ENCODE assay signal across 8 cellular contexts in genomic region chr3:184299488-184300376, GRCh38. TPM values are rescaled to one million over a fixed set of nuclear protein-coding genes. Genes with fewer than 3 reads are reported as not detected.
A peak's percentile ranks its signal among the peaks of the same experiment; 100 is the strongest.
DNase-seq lines count a peak whose midpoint lies in the region; ATAC-seq and TF ChIP-seq lines count a peak whose summit lies in the region.

No MANE protein-coding gene starts in this region.

- no peak for DNase-seq in CD8-positive, alpha-beta T cell
- DNase-seq in HT1080 (ENCODE audit: low read depth) (peak; percentile 44), astrocyte of the hippocampus (ENCODE audit: low read depth, low spot score) (peak; percentile 46), upper lobe of left lung (no peak), T1000 (lab: John Stamatoyannopoulos, UW) (no peak), SHP77 (lab: John Stamatoyannopoulos, UW) (no peak)

- H3K4me3 Mint-ChIP-seq in CD8-positive, alpha-beta T cell, result peak overlapping the region; percentile 93

- peaks cover 34% of the 10 kb centered on the region for H3K36me3 ChIP-seq in CD8-positive, alpha-beta T cell (ENCODE audit: insufficient read depth, low read length)
- peaks cover 4 to 40% (median 36%) of the 10 kb centered on the region in 4 donors for H3K36me3 ChIP-seq in liver (ENCODE audit: control insufficient read depth in 4 of 4, insufficient read depth in 3 of 4, low read depth in 1 of 4, low read length in 3 of 4)
- H3K36me3 ChIP-seq in upper lobe of left lung, result peaks cover 30 to 47% (median 42%) of the 10 kb centered on the region in 4 donors

- peak overlapping the region; percentile 52 for H3K27ac ChIP-seq in CD8-positive, alpha-beta T cell (ENCODE audit: low read depth, low read length)
- peak overlapping the region; percentile 50 to 55 for H3K27ac ChIP-seq in liver (ENCODE audit: low read depth in 1 of 2, low read length in 2 of 2)
- H3K27ac ChIP-seq in upper lobe of left lung, result peak overlapping the region; percentile 75 to 89 (median 85)

- H3K4me1 ChIP-seq in CD8-positive, alpha-beta T cell (ENCODE audit: insufficient read depth, low read length), result peaks cover 10% of the 10 kb centered on the region
- peaks cover 0 to 17% (median 13%) of the 10 kb centered on the region in 4 donors for H3K4me1 ChIP-seq in liver (ENCODE audit: control insufficient read depth in 4 of 4, insufficient read depth in 4 of 4, low read length in 3 of 4)
- H3K4me1 ChIP-seq in upper lobe of left lung, result peaks cover 12 to 21% (median 16%) of the 10 kb centered on the region in 4 donors

- ATAC-seq in CD8-positive, alpha-beta T cell, result no peak
- ATAC-seq in upper lobe of left lung (ENCODE audit: low FRiP score in 2 of 2) (no peak), HG03025 (IDR thresholded peaks at IDR 0.05; ENCODE audit: low FRiP score, unreplicated experiment) (no peak)

- TF ChIP-seq RAD21 in liver (IDR thresholded peaks at IDR 0.05), result no peak

- no peak for TF ChIP-seq POLR2A in upper lobe of left lung (IDR thresholded peaks at IDR 0.05)

- no peak for TF ChIP-seq EP300 in upper lobe of left lung (IDR thresholded peaks at IDR 0.05)

- H3K36me3 Mint-ChIP-seq in CD8-positive, alpha-beta T cell, result peaks cover 53% of the 10 kb centered on the region

- 16% methylated on average over 29 of the region's 29 CpGs for WGBS in liver
- WGBS in upper lobe of left lung, 2 donors, result 23 to 31% methylated on average over 18 to 24 of the region's 29 CpGs

- H3K4me3 ChIP-seq in CD8-positive, alpha-beta T cell (ENCODE audit: low read depth, low read length), result peak overlapping the region; percentile 74
- H3K4me3 ChIP-seq in liver (ENCODE audit: low read depth in 1 of 3, low read length in 3 of 3), result peak overlapping the region; percentile 77 to 98 (median 79)
- peak overlapping the region; percentile 54 to 97 (median 68) for H3K4me3 ChIP-seq in upper lobe of left lung

- intact Hi-C loops in CD8-positive, alpha-beta T cell (cut with DNase I, micrococcal nuclease), result loop anchor here (1.0 to 2.0 kb wide), 13 partner anchors 12 to 513 kb away; partner anchors contain the start of genes ABCF3 (in 2 of the 2), AP2M1 (in 2 of the 2), EEF1AKMT4 (in 2 of the 2) and EIF2B5 (in 2 of the 2)

- TF ChIP-seq CTCF in CD8-positive, alpha-beta T cell (IDR thresholded peaks at IDR 0.05), result no peak
- no peak for TF ChIP-seq CTCF in liver (IDR thresholded peaks at IDR 0.05; ENCODE audit: low read depth, low read length, missing input control)
- no peak for TF ChIP-seq CTCF in upper lobe of left lung (IDR thresholded peaks at IDR 0.05)

- peak overlapping the region; percentile 61 to 94 for H3K9ac ChIP-seq in liver (ENCODE audit: low read depth in 1 of 2, low read length in 2 of 2)

- CTCF ChIA-PET in CD8-positive, alpha-beta T cell (lab: Charles Lee), result interaction anchor here (1.0 kb wide), 1 partner anchor 50 kb away, joined by 4 read pairs; the partner anchor contains the start of gene EEF1AKMT4

- no peaks in the 10 kb centered on the region for H3K9me3 ChIP-seq in CD8-positive, alpha-beta T cell (ENCODE audit: low read length)
- no peaks in the 10 kb centered on the region for H3K9me3 ChIP-seq in liver (ENCODE audit: control insufficient read depth in 4 of 4, low read length in 3 of 4)
- no peaks in the 10 kb centered on the region for H3K9me3 ChIP-seq in upper lobe of left lung

- H3K27me3 Mint-ChIP-seq in CD8-positive, alpha-beta T cell (ENCODE audit: low read depth), result no peaks in the 10 kb centered on the region

- peak overlapping the region; percentile 91 for H3K27ac Mint-ChIP-seq in CD8-positive, alpha-beta T cell

- POLR2A ChIA-PET in CD8-positive, alpha-beta T cell (lab: Charles Lee), result interaction anchor here (0.6 to 1.6 kb wide), 2 partner anchors 165 to 514 kb away, joined by 3 to 5 read pairs; partner anchors contain the start of gene EIF2B5

- peaks cover 32% of the 10 kb centered on the region for H3K4me1 Mint-ChIP-seq in CD8-positive, alpha-beta T cell (ENCODE audit: low read depth)

- no peaks in the 10 kb centered on the region for H3K9me3 Mint-ChIP-seq in CD8-positive, alpha-beta T cell

- no peaks in the 10 kb centered on the region for H3K27me3 ChIP-seq in CD8-positive, alpha-beta T cell (ENCODE audit: insufficient read depth, low read length)
- H3K27me3 ChIP-seq in liver (ENCODE audit: control insufficient read depth in 4 of 4, insufficient read depth in 4 of 4, low read length in 3 of 4) (no peaks in the 10 kb centered on the region), upper lobe of left lung (no peaks in the 10 kb centered on the region)

TF ChIP-seq in liver, 16 proteins besides CTCF, POLR2A, EP300 and RAD21:
- TF ChIP-seq SP1 (IDR thresholded peaks at IDR 0.05) (no peak), FOXA2 (IDR thresholded peaks at IDR 0.05) (no peak), HNF4A (conservative IDR thresholded peaks at IDR 0.05) (no peak), YY1 (IDR thresholded peaks at IDR 0.05) (no peak)

RNA-seq across cellular contexts. Expression of gene PSMD2, which starts 0.7 kb away (rescaled TPM):
- total RNA-seq in CD8-positive, alpha-beta T cell, result 100 to 1,000 TPM; 168 to 174 TPM
- total RNA-seq in HT1080 (2014; rRNA removed; shearing (Covaris generic)), result 1,567 and 1,674 TPM in 2 replicates
- polyA plus RNA-seq in HT1080 (2015; cell fraction: cytosol; rRNA removed), result 866 and 1,014 TPM in 2 replicates
- 1,098 and 1,261 TPM in 2 replicates for polyA plus RNA-seq in HT1080 (2015; cell fraction: nucleus; rRNA removed)
- 100 to 1,000 TPM; 200 to 213 TPM for total RNA-seq in liver
- polyA plus RNA-seq in liver, result 100 to 1,000 TPM in 1 of 2 donors, 10 to 100 TPM in 1; 77.5 to 122 TPM
- total RNA-seq in upper lobe of left lung, result 100 to 1,000 TPM; 144 to 259 (median 165) TPM

RNA-seq across cellular contexts. Expression of gene EIF4G1, which starts 14.7 kb away (rescaled TPM):
- total RNA-seq in CD8-positive, alpha-beta T cell, result 100 to 1,000 TPM; 220 to 235 TPM
- total RNA-seq in HT1080 (2014; rRNA removed; shearing (Covaris generic)), result 750 and 760 TPM in 2 replicates
- polyA plus RNA-seq in HT1080 (2015; cell fraction: cytosol; rRNA removed), result 398 and 411 TPM in 2 replicates
- polyA plus RNA-seq in HT1080 (2015; cell fraction: nucleus; rRNA removed), result 1,428 and 1,429 TPM in 2 replicates
- total RNA-seq in liver (100 to 1,000 TPM; 162 to 329 TPM), upper lobe of left lung (100 to 1,000 TPM; 278 to 408 (median 326) TPM)
- polyA plus RNA-seq in liver, result 100 to 1,000 TPM; 140 to 253 TPM

RNA-seq across cellular contexts. Expression of gene ECE2, which starts 23.9 kb away (rescaled TPM):
- total RNA-seq in CD8-positive, alpha-beta T cell, result not detected
- not detected in 2 replicates for total RNA-seq in HT1080 (2014; rRNA removed; shearing (Covaris generic))
- polyA plus RNA-seq in HT1080 (2015; cell fraction: cytosol; rRNA removed), result not detected in 2 replicates
- not detected in 2 replicates for polyA plus RNA-seq in HT1080 (2015; cell fraction: nucleus; rRNA removed)
- not detected for total RNA-seq in liver
- not detected for polyA plus RNA-seq in liver
- not detected for total RNA-seq in upper lobe of left lung

RNA-seq across cellular contexts. Expression of gene FAM131A, which starts 37.7 kb away (rescaled TPM):
- 10 to 100 TPM in 1 of 2 experiments, 1 to 10 TPM in 1; 9.8 to 11.1 TPM for total RNA-seq in CD8-positive, alpha-beta T cell
- 61.8 and 71.7 TPM in 2 replicates for total RNA-seq in HT1080 (2014; rRNA removed; shearing (Covaris generic))
- 66.2 and 70.4 TPM in 2 replicates for polyA plus RNA-seq in HT1080 (2015; cell fraction: cytosol; rRNA removed)
- polyA plus RNA-seq in HT1080 (2015; cell fraction: nucleus; rRNA removed), result 70.6 and 75.6 TPM in 2 replicates
- total RNA-seq in liver, result 1 to 10 TPM; 3.5 to 5.7 TPM
- polyA plus RNA-seq in liver, result 1 to 10 TPM in 1 of 2 donors, under 1 TPM in 1; 0.81 to 1.9 TPM
- total RNA-seq in upper lobe of left lung, result 10 to 100 TPM; 14.8 to 52.7 (median 25.2) TPM

RNA-seq across cellular contexts. Expression of gene CAMK2N2, which starts 38.4 kb away (rescaled TPM):
- not detected for total RNA-seq in CD8-positive, alpha-beta T cell
- total RNA-seq in HT1080 (2014; rRNA removed; shearing (Covaris generic)), result 3.6 and 10.5 TPM in 2 replicates
- 3.8 and 5.6 TPM in 2 replicates for polyA plus RNA-seq in HT1080 (2015; cell fraction: cytosol; rRNA removed)
- 0.33 and 1.5 TPM in 2 replicates for polyA plus RNA-seq in HT1080 (2015; cell fraction: nucleus; rRNA removed)
- not detected for total RNA-seq in liver
- under 1 TPM in 1 of 2 donors, not detected in 1; 0.61 TPM for polyA plus RNA-seq in liver
- under 1 TPM in 2 of 6 donors, not detected in 4; 0.26 to 0.44 TPM for total RNA-seq in upper lobe of left lung

Comparison
In these comparisons a context has a peak if more than half of its experiments do, and no peak if none do; other contexts are left out.
1. DNase-seq: peak in HT1080 (single experiment) and astrocyte of the hippocampus (single experiment); none in CD8-positive, alpha-beta T cell (0 of 7), upper lobe of left lung (0 of 2), T1000 (single experiment) and SHP77 (0 of 2).
2. Peak in every context shown above with its lines, with median percentiles within 50 percentile points of each other: H3K27ac ChIP-seq and H3K4me3 ChIP-seq.